20 cellular contexts compared by ENCODE assay signal in the genomic region with DNA sequence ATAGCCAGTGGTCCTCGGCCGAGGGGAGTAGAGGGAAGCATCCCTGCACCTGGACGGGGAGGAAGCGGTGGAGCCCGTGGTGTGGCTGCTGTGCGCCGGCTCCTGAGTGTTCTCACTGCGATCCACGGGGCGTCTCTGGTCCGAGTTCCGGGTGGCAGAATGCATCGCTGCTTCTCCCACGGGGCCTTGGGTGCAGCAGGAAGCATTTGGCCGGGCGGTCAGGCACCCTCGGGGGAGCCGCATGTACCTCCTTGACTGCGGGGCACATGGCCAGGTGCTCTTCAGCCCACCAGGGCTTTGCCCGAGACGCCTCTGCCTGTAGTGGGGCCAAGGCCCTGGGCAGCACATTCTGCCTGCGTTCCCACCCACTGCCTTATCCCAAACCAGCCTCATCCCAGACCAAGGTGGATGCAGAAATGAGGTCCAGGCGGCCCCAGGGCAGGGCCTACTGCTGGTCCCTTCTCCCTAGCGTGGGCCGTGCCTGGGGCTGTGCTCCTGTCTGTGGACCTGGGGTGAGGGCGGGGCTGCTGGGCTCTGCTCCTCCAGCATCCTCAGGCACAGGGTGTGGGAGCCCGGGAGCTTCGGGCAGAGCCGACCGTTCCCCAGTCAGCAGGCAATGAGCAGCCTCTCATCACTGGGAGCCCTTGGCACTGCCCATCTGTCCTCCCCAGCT. TPM values are rescaled to one million over a fixed set of nuclear protein-coding genes. Genes with fewer than 3 reads are reported as not detected.
"Had no signal": no experiment of that assay in that cellular context is flagged by ENCODE, and none has a peak within 500 bp of the region (broad histone marks: within the 10 kb centered on the region; RNA-seq: fewer than 3 reads in every experiment).

No MANE protein-coding gene starts in this region.

- H3K4me1 ChIP-seq: transverse colon had no signal

- H3K9me3 Mint-ChIP-seq: activated T-cell treated with anti-CD3 and anti-CD28 coated beads, Interleukin-2, amount 50 U/mL, for 72 hours; dendritic cell treated with granulocyte-macrophage colony-stimulating factor and Interleukin-4, amounts not matched to agents 40 ng/mL and 50 ng/mL, for 4 days; memory B cell; stimulated activated memory B cell treated with anti-CD40 and anti-IgM and Interleukin-4, amounts not matched to agents 10 μg/mL and 1 μg/mL and 100 μg/mL, for 72 hours; T-helper 1 cell treated with Interleukin-12 subunit alpha and Interleukin-12 subunit beta and Interleukin-4 antibody, amounts not matched to agents 30 μg/mL and 1 μg/mL, for 36 hours had no signal

- H3K27me3 Mint-ChIP-seq: dendritic cell treated with granulocyte-macrophage colony-stimulating factor and Interleukin-4, amounts not matched to agents 40 ng/mL and 50 ng/mL, for 4 days; memory B cell; stimulated activated memory B cell treated with anti-CD40 and anti-IgM and Interleukin-4, amounts not matched to agents 10 μg/mL and 1 μg/mL and 100 μg/mL, for 72 hours had no signal

- H3K27ac Mint-ChIP-seq: activated T-cell treated with anti-CD3 and anti-CD28 coated beads, Interleukin-2, amount 50 U/mL, for 72 hours; dendritic cell treated with granulocyte-macrophage colony-stimulating factor and Interleukin-4, amounts not matched to agents 40 ng/mL and 50 ng/mL, for 4 days; memory B cell; stimulated activated memory B cell treated with anti-CD40 and anti-IgM and Interleukin-4, amounts not matched to agents 10 μg/mL and 1 μg/mL and 100 μg/mL, for 72 hours; T-helper 1 cell treated with Interleukin-12 subunit alpha and Interleukin-12 subunit beta and Interleukin-4 antibody, amounts not matched to agents 30 μg/mL and 1 μg/mL, for 36 hours had no signal

- FAIRE-seq: TTC549 had no signal

- H3K27ac ChIP-seq: ovary, transverse colon had no signal

- ATAC-seq: activated T-cell treated with anti-CD3 and anti-CD28 coated beads, Interleukin-2, amount 50 U/mL, for 72 hours; SK-N-SH treated with all-trans-retinoic acid at 6 μM for 48 hours; stimulated activated memory B cell treated with anti-CD40 and anti-IgM and Interleukin-4, amounts not matched to agents 10 μg/mL and 1 μg/mL and 100 μg/mL, for 72 hours had no signal

- H3K27me3 ChIP-seq: ovary, transverse colon had no signal

- H3K9me3 ChIP-seq: ovary, transverse colon had no signal

- H3K4me3 ChIP-seq: ovary, transverse colon had no signal

- H3K4me3 Mint-ChIP-seq: activated T-cell treated with anti-CD3 and anti-CD28 coated beads, Interleukin-2, amount 50 U/mL, for 72 hours; dendritic cell treated with granulocyte-macrophage colony-stimulating factor and Interleukin-4, amounts not matched to agents 40 ng/mL and 50 ng/mL, for 4 days; memory B cell; stimulated activated memory B cell treated with anti-CD40 and anti-IgM and Interleukin-4, amounts not matched to agents 10 μg/mL and 1 μg/mL and 100 μg/mL, for 72 hours; T-helper 1 cell treated with Interleukin-12 subunit alpha and Interleukin-12 subunit beta and Interleukin-4 antibody, amounts not matched to agents 30 μg/mL and 1 μg/mL, for 36 hours had no signal

- H3K4me1 Mint-ChIP-seq: memory B cell; stimulated activated memory B cell treated with anti-CD40 and anti-IgM and Interleukin-4, amounts not matched to agents 10 μg/mL and 1 μg/mL and 100 μg/mL, for 72 hours had no signal

- H3K36me3 ChIP-seq: ovary, transverse colon had no signal

- DNase-seq: activated CD4-positive, alpha-beta T cell treated with anti-CD3 and anti-CD28 coated beads, Interleukin-2, amount 50 U/mL, for 48 hours; activated CD4-positive, CD25-positive, alpha-beta regulatory T cell treated with anti-CD3 and anti-CD28 coated beads, Interleukin-2, amount 50 U/mL, for 72 hours; activated gamma-delta T cell treated with Interleukin-2 at 50 U/mL for 16 hours; activated T-cell treated with anti-CD3 and anti-CD28 coated beads, Interleukin-2, amount 50 U/mL, for 72 hours; central memory CD4-positive, alpha-beta T cell; hypothalamus; retina; SHP77; stimulated activated CD4-positive, alpha-beta T cell treated with anti-CD3 and anti-CD28 coated beads, Interleukin-1b, Interleukin-23, amount 100 ng/mL, for 48 hours; substantia nigra; transverse colon had no signal

RNA-seq across cellular contexts. Expression of a gene that starts 27.5 kb away (rescaled TPM):
- total RNA-seq: activated T-cell treated with anti-CD3 and anti-CD28 coated beads, Interleukin-2, amount 50 U/mL, for 72 hours; ovary; transverse colon had no signal
- polyA plus RNA-seq: esophagus, neural cell, ovary had no signal
